Comparison of ENCODE assay signal across 16 cellular contexts in the genomic region with DNA sequence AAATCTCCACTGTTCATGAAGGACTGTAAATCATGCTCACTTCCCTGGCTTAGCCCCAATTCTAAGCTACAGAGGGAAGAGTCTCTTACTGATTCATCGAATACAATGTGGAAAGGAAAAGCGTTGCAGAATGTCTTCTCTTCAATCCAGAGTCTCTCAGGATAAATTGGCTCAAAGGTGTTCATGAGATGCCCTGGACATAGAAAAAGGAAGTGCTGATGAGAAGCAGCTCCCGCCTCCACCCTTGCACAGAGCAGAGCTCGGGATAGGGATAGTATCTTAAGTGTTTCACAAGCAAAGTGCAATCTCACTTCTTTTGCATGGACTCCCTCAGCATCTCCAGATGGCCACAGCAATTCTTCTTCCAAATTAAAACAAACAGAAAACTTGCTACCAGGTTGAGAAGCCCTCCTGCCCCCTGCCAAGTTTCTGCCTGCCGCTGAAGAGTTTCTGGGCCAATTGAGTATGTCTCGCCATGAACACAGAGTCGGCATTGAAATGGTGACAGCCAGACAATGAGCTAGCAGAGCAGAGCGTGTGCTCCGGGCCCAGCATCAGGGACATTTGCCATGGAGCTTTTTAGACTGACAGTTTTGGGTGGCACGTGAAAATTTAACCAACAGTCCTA.
A peak's percentile ranks its signal among the peaks of the same experiment; 100 is the strongest.
DNase-seq lines count a peak whose midpoint lies in the region; ATAC-seq, FAIRE-seq and TF ChIP-seq lines count a peak whose summit lies in the region.
"Had no signal": no experiment of that assay in that cellular context is flagged by ENCODE, and none has a peak within 500 bp of the region (broad histone marks: within the 10 kb centered on the region; RNA-seq: fewer than 3 reads in every experiment).

No MANE protein-coding gene starts in this region.

- no peaks in the 10 kb centered on the region for H3K4me1 ChIP-seq in esophagus muscularis mucosa

- H3K36me3 Mint-ChIP-seq in brain, result peaks cover 10% of the 10 kb centered on the region

- H3K4me3 ChIP-seq in esophagus muscularis mucosa, result no peak overlapping the region
- H3K4me3 ChIP-seq: GM12878 had no signal

- peak; percentile 60 to 81 for DNase-seq in NCI-H446 (lab: John Stamatoyannopoulos, UW)
- DNase-seq in esophagus muscularis mucosa (ENCODE audit: extremely low spot score), result peak; percentile 19
- DNase-seq in GM12891 (ENCODE audit: insufficient read length, low spot score), result no peak
- DNase-seq in anterior cingulate cortex (lab: John Stamatoyannopoulos, UW), result no peak
- DNase-seq: Calu3; CD4-positive, alpha-beta T cell; DMS 273 treated with DMSO at 0.1 percent for 48 hours; IMR-90 had no signal

- no peaks in the 10 kb centered on the region for H3K36me3 ChIP-seq in esophagus muscularis mucosa

- TF ChIP-seq POLR2A in esophagus muscularis mucosa (IDR thresholded peaks at IDR 0.05; ENCODE audit: low read depth), result no peak
- TF ChIP-seq POLR2A in GM12891 (IDR thresholded peaks at IDR 0.05; ENCODE audit: low read depth, low read length), result no peak

- no peak for TF ChIP-seq EP300 in esophagus muscularis mucosa (IDR thresholded peaks at IDR 0.05)

- peak overlapping the region in 4 of 5 experiments; percentile 85 to 100 (median 90) for H3K27ac Mint-ChIP-seq in brain
- H3K27ac Mint-ChIP-seq: B cell; CD4-positive, alpha-beta T cell had no signal

- H3K9me3 ChIP-seq in esophagus muscularis mucosa, result peaks cover 0 to 5% (median 0%) of the 10 kb centered on the region in 4 donors

- no peak for TF ChIP-seq CTCF in brain (conservative IDR thresholded peaks at IDR 0.05)
- no peak for TF ChIP-seq CTCF in esophagus muscularis mucosa (IDR thresholded peaks at IDR 0.05)

- no peaks in the 10 kb centered on the region for H3K27me3 ChIP-seq in esophagus muscularis mucosa

- WGBS in esophagus muscularis mucosa, result 83% methylated on average over 10 of the region's 10 CpGs

- peaks cover 5 to 49% (median 25%) of the 10 kb centered on the region in 5 experiments for H3K9me3 Mint-ChIP-seq in brain
- H3K9me3 Mint-ChIP-seq: CD4-positive, alpha-beta T cell had no signal

- H3K27ac ChIP-seq in esophagus muscularis mucosa (replicated peaks in 1 of 4), result no peak overlapping the region

- H3K27me3 Mint-ChIP-seq in brain, result no peaks in the 10 kb centered on the region

- peak overlapping the region in 3 of 5 experiments; percentile 50 to 76 (median 51) for H3K4me3 Mint-ChIP-seq in brain
- H3K4me3 Mint-ChIP-seq: B cell; CD4-positive, alpha-beta T cell had no signal

- intact Hi-C loops in esophagus muscularis mucosa (cut with DNase I), result no loop called here

- peaks cover 35% of the 10 kb centered on the region for H3K4me1 Mint-ChIP-seq in brain
- H3K4me1 Mint-ChIP-seq: B cell had no signal

- FAIRE-seq in GM12891 (lab: Jason Lieb, UNC), result no peak
- FAIRE-seq: A204.1, GM12878, H54 had no signal

- no peak for ATAC-seq in HG02938 (IDR thresholded peaks at IDR 0.05; ENCODE audit: unreplicated experiment)
- no peak for ATAC-seq in HG03108 (IDR thresholded peaks at IDR 0.05; ENCODE audit: unreplicated experiment)
- ATAC-seq: GM12878, HCT116 had no signal

TF ChIP-seq in GM12891, 5 proteins besides CTCF, POLR2A, EP300 and RAD21:
- no peak for TF ChIP-seq SPI1 (IDR thresholded peaks at IDR 0.05; ENCODE audit: low read depth, low read length)
- no peak for TF ChIP-seq PAX5 (IDR thresholded peaks at IDR 0.05; ENCODE audit: insufficient read depth, low read length, severe bottlenecking)
TF ChIP-seq in GM12891: peak in this region for 0.

Comparison
In these comparisons a context has a peak if more than half of its experiments do, and no peak if none do; other contexts are left out.
1. DNase-seq: peak in NCI-H446 (2 of 2) and esophagus muscularis mucosa (single experiment); none in GM12891 (single experiment) and anterior cingulate cortex (0 of 58).